8 cellular contexts compared by ENCODE assay signal in the genomic region with DNA sequence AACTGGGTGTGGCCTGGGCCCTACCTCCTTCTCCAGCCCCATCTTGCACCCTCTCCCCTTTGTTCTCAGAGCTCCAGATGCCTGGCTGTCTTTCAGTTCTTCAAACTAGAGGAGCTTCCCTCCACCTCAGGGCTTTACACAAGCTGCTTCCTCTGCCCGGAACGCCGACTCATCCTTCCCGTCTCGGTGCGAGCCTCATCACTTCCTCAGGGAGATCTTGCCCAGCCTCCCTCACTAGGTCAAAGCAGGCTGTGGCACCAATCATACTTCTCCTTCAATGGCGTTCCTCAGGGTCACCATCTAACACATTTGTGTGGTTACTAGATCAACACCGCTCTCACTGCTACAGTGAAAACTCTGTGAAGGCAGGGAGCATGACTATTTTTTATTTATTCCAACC. TPM values are rescaled to one million over a fixed set of nuclear protein-coding genes. Genes with fewer than 3 reads are reported as not detected.
DNase-seq lines count a peak whose midpoint lies in the region; ATAC-seq and TF ChIP-seq lines count a peak whose summit lies in the region.

No MANE protein-coding gene starts in this region.

- intact Hi-C loops in spleen (cut with DNase I; ENCODE audit: low total_unique reads) = no loop called here

- H3K4me3 Mint-ChIP-seq in T-helper 1 cell treated with Interleukin-12 subunit alpha and Interleukin-12 subunit beta and Interleukin-4 antibody, amounts not matched to agents 30 μg/mL and 1 μg/mL, for 36 hours = peak overlapping the region; percentile 52

- no peak for TF ChIP-seq CTCF in spleen (IDR thresholded peaks at IDR 0.05 in 8 of 11, conservative IDR thresholded peaks at IDR 0.05 in 3 of 11)

- peak overlapping the region in 1 of 8 donors; percentile 3 for H3K4me3 ChIP-seq in spleen

- no peaks in the 10 kb centered on the region for H3K27me3 ChIP-seq in spleen (replicated peaks in 1 of 7)

- no peaks in the 10 kb centered on the region for H3K27me3 Mint-ChIP-seq in T-helper 1 cell treated with Interleukin-12 subunit alpha and Interleukin-12 subunit beta and Interleukin-4 antibody, amounts not matched to agents 30 μg/mL and 1 μg/mL, for 36 hours (ENCODE audit: low read depth)

- peak overlapping the region in 7 of 8 donors; percentile 36 to 85 (median 78) for H3K27ac ChIP-seq in spleen

- no peaks in the 10 kb centered on the region for H3K9me3 Mint-ChIP-seq in T-helper 1 cell treated with Interleukin-12 subunit alpha and Interleukin-12 subunit beta and Interleukin-4 antibody, amounts not matched to agents 30 μg/mL and 1 μg/mL, for 36 hours

- peak overlapping the region; percentile 71 for H3K27ac Mint-ChIP-seq in T-helper 1 cell treated with Interleukin-12 subunit alpha and Interleukin-12 subunit beta and Interleukin-4 antibody, amounts not matched to agents 30 μg/mL and 1 μg/mL, for 36 hours

- TF ChIP-seq POLR2A in spleen (IDR thresholded peaks at IDR 0.05) = no peak

- peaks cover 4 to 61% (median 28%) of the 10 kb centered on the region in 6 donors for H3K4me1 ChIP-seq in spleen

- ATAC-seq in HG02763 (IDR thresholded peaks at IDR 0.05; ENCODE audit: unreplicated experiment) (no peak), GM18517 (IDR thresholded peaks at IDR 0.05; ENCODE audit: unreplicated experiment) (no peak)

- no peaks in the 10 kb centered on the region for H3K36me3 Mint-ChIP-seq in T-helper 1 cell treated with Interleukin-12 subunit alpha and Interleukin-12 subunit beta and Interleukin-4 antibody, amounts not matched to agents 30 μg/mL and 1 μg/mL, for 36 hours (ENCODE audit: low read depth)

- H3K36me3 ChIP-seq in spleen = no peaks in the 10 kb centered on the region

- H3K4me1 Mint-ChIP-seq in T-helper 1 cell treated with Interleukin-12 subunit alpha and Interleukin-12 subunit beta and Interleukin-4 antibody, amounts not matched to agents 30 μg/mL and 1 μg/mL, for 36 hours (ENCODE audit: low read depth) = peaks cover 22% of the 10 kb centered on the region

- DNase-seq in HCEC 1CT = peak; percentile 83
- peak; percentile 63 for DNase-seq in globus pallidus (ENCODE audit: low spot score)
- DNase-seq in spleen = peak; percentile 90
- DNase-seq in NCI-H774 (lab: John Stamatoyannopoulos, UW) = no peak
- DNase-seq in NCI-H748 (lab: John Stamatoyannopoulos, UW; ENCODE audit: unreplicated experiment) = no peak

- WGBS in spleen, 5 donors = 12 to 45% (median 24%) methylated on average over 8 of the region's 8 CpGs

- H3K9me3 ChIP-seq in spleen = no peaks in the 10 kb centered on the region

RNA-seq across cellular contexts. Expression of a gene that starts 56.2 kb away (rescaled TPM):
- 10 to 100 TPM; 15.7 to 22.9 (median 19.1) TPM for total RNA-seq in spleen
- polyA plus RNA-seq in spleen = 1 to 10 TPM; 3.1 to 4.8 (median 3.4) TPM

Comparison
In these comparisons a context has a peak if more than half of its experiments do, and no peak if none do; other contexts are left out.
1. DNase-seq: peak in HCEC 1CT (single experiment), globus pallidus (single experiment) and spleen (single experiment); none in NCI-H774 (single experiment) and NCI-H748 (single experiment).